8 cellular contexts compared by ENCODE assay signal in genomic region chr15:41513282-41514227, GRCh38. TPM values are rescaled to one million over a fixed set of nuclear protein-coding genes. Genes with fewer than 3 reads are reported as not detected.
DNase-seq lines count a peak whose midpoint lies in the region; ATAC-seq lines count a peak whose summit lies in the region.

Gene LTK (minus strand): TSS chr15:41513827. CDS start chr15:41513709, 118 bp downstream.

- H3K4me3 ChIP-seq in HUES64 (ENCODE audit: low read length) (peak within 1 kb of the TSS; percentile 59), subcutaneous abdominal adipose tissue (ENCODE audit: low read depth in 1 of 5, low read length in 5 of 5) (peak within 1 kb of the TSS; percentile 31 to 67 (median 56))

- no peak within 1 kb of the TSS for H3K27ac Mint-ChIP-seq in activated naive CD8-positive, alpha-beta T cell treated with anti-CD3 and anti-CD28 coated beads for 36 hours

- no peaks in the 10 kb centered on the region for H3K9me3 Mint-ChIP-seq in activated naive CD8-positive, alpha-beta T cell treated with anti-CD3 and anti-CD28 coated beads for 36 hours

- peaks cover 37% of the 10 kb centered on the region for H3K27me3 Mint-ChIP-seq in activated naive CD8-positive, alpha-beta T cell treated with anti-CD3 and anti-CD28 coated beads for 36 hours

- peaks cover 60% of the 10 kb centered on the region for H3K27me3 ChIP-seq in HUES64 (ENCODE audit: insufficient read depth, low read length)
- peaks cover 12 to 27% (median 18%) of the 10 kb centered on the region in 5 donors for H3K27me3 ChIP-seq in subcutaneous abdominal adipose tissue (ENCODE audit: control insufficient read depth in 5 of 5, insufficient read depth in 4 of 5, low read length in 5 of 5)

- no peak within 1 kb of the TSS for H3K9ac ChIP-seq in HUES64 (ENCODE audit: low read depth, low read length)
- H3K9ac ChIP-seq in subcutaneous abdominal adipose tissue (ENCODE audit: low read length in 5 of 5), result peak within 1 kb of the TSS in 2 of 5 donors; percentile 38 to 53

- H3K4me1 Mint-ChIP-seq in activated naive CD8-positive, alpha-beta T cell treated with anti-CD3 and anti-CD28 coated beads for 36 hours, result peaks cover 21% of the 10 kb centered on the region

- peak; percentile 52 for DNase-seq in AG20443 (ENCODE audit: low spot score)
- DNase-seq in activated naive CD8-positive, alpha-beta T cell treated with anti-CD3 and anti-CD28 coated beads for 36 hours, result peak; percentile 20
- peak; percentile 46 to 47 for DNase-seq in left colon
- no peak for DNase-seq in DMS53 treated with DMSO at 0.1 percent for 48 hours (lab: John Stamatoyannopoulos, UW; ENCODE audit: unreplicated experiment)
- no peak for DNase-seq in mesenteric fat pad (ENCODE audit: low spot score)

- H3K36me3 Mint-ChIP-seq in activated naive CD8-positive, alpha-beta T cell treated with anti-CD3 and anti-CD28 coated beads for 36 hours, result peaks cover 9% of the 10 kb centered on the region

- peaks cover 6% of the 10 kb centered on the region; the same call in 1 of the 2 replicates for H3K4me1 ChIP-seq in HUES64 (ENCODE audit: insufficient read depth, low read length)
- peaks cover 0 to 25% (median 23%) of the 10 kb centered on the region in 5 donors for H3K4me1 ChIP-seq in subcutaneous abdominal adipose tissue (ENCODE audit: control insufficient read depth in 5 of 5, insufficient read depth in 5 of 5, low read length in 5 of 5)

- peak within 1 kb of the TSS; percentile 57 for H3K4me3 Mint-ChIP-seq in activated naive CD8-positive, alpha-beta T cell treated with anti-CD3 and anti-CD28 coated beads for 36 hours

- intact Hi-C loops in left colon (cut with DNase I, micrococcal nuclease), result no loop called here

- H3K27ac ChIP-seq in HUES64 (ENCODE audit: low read depth, low read length) (no peak within 1 kb of the TSS), subcutaneous abdominal adipose tissue (ENCODE audit: low read depth, low read length) (no peak within 1 kb of the TSS)

- WGBS in HUES64, result 7% methylated on average over 46 of the region's 46 CpGs

- peak; percentile 30 for ATAC-seq in left colon
- no peak for ATAC-seq in HG03432 (IDR thresholded peaks at IDR 0.05; ENCODE audit: unreplicated experiment)

- H3K9me3 ChIP-seq in HUES64 (ENCODE audit: insufficient read depth, low read depth, low read length) (no peaks in the 10 kb centered on the region), subcutaneous abdominal adipose tissue (ENCODE audit: control insufficient read depth in 5 of 5, low read length in 5 of 5) (no peaks in the 10 kb centered on the region)

- H3K36me3 ChIP-seq in HUES64 (ENCODE audit: insufficient read depth, low read length), result peaks cover 16% of the 10 kb centered on the region
- H3K36me3 ChIP-seq in subcutaneous abdominal adipose tissue (ENCODE audit: control insufficient read depth in 5 of 5, insufficient read depth in 5 of 5, low read length in 5 of 5), result peaks cover 0 to 16% (median 14%) of the 10 kb centered on the region in 5 donors

RNA-seq across cellular contexts. Expression of gene LTK, which starts in this region (rescaled TPM):
- polyA plus RNA-seq in HUES64 (2013, experiment 1 of 2), result not detected
- not detected for polyA plus RNA-seq in HUES64 (2013, experiment 2 of 2)
- total RNA-seq in activated naive CD8-positive, alpha-beta T cell treated with anti-CD3 and anti-CD28 coated beads for 36 hours, result under 1 TPM in 1 of 2 experiments, not detected in 1; 0.16 TPM
- total RNA-seq in left colon (10 to 100 TPM; 12.0 to 18.7 TPM), mesenteric fat pad (0.77 TPM)

Comparison
In these comparisons a context has a peak if more than half of its experiments do, and no peak if none do; other contexts are left out.
1. Peak in DNase-seq in activated naive CD8-positive, alpha-beta T cell treated with anti-CD3 and anti-CD28 coated beads for 36 hours; RNA of the gene not detected or under 1 TPM.
2. DNase-seq: peak in AG20443 (single experiment) and left colon (2 of 2); none in DMS53 treated with DMSO at 0.1 percent for 48 hours (single experiment) and mesenteric fat pad (single experiment).